In genomic region chr5:125229556-125229955, GRCh38 we compare ENCODE assay signal across 24 cellular contexts.
A peak's percentile ranks its signal among the peaks of the same experiment; 100 is the strongest.
DNase-seq lines count a peak whose midpoint lies in the region; ATAC-seq, FAIRE-seq and TF ChIP-seq lines count a peak whose summit lies in the region.
"Had no signal": no experiment of that assay in that cellular context is flagged by ENCODE, and none has a peak within 500 bp of the region (broad histone marks: within the 10 kb centered on the region; RNA-seq: fewer than 3 reads in every experiment).

No MANE protein-coding gene starts in this region.

- TF ChIP-seq CTCF in A549 (IDR thresholded peaks at IDR 0.05) (no peak), D721Med (IDR thresholded peaks at IDR 0.05; ENCODE audit: insufficient read depth, missing control alignments) (no peak)

- no peak overlapping the region for H3K23ac ChIP-seq in mesenchymal stem cell (ENCODE audit: low read length in 2 of 2)

- no peaks in the 10 kb centered on the region for H3K79me1 ChIP-seq in mesenchymal stem cell (replicated peaks; ENCODE audit: low read length, poor library complexity, severe bottlenecking)

- no peak overlapping the region for H2AFZ ChIP-seq in mesenchymal stem cell (ENCODE audit: low read depth, low read length)

- no peak for ATAC-seq in A549
- ATAC-seq: CD8-positive, alpha-beta T cell had no signal

- TF ChIP-seq EP300 in A549 (IDR thresholded peaks at IDR 0.05): no peak

- no peaks in the 10 kb centered on the region for H3K27me3 ChIP-seq in mesenchymal stem cell (ENCODE audit: control insufficient read depth in 1 of 2, insufficient read depth in 1 of 2, low read length in 2 of 2)
- H3K27me3 ChIP-seq: BLaER1 treated with 17β-estradiol and CSF1 and Interleukin-3, amounts not matched to agents 10 nM and 100 nM had no signal

- no peak overlapping the region for H3K9ac ChIP-seq in mesenchymal stem cell (ENCODE audit: low read length)
- H3K9ac ChIP-seq: BLaER1 treated with 17β-estradiol and CSF1 and Interleukin-3, amounts not matched to agents 10 nM and 100 nM had no signal

- H3K36me3 ChIP-seq in mesenchymal stem cell (ENCODE audit: control insufficient read depth in 1 of 2, insufficient read depth in 2 of 2, low read depth in 1 of 2, low read length in 2 of 2): no peaks in the 10 kb centered on the region
- H3K36me3 ChIP-seq: BLaER1 treated with 17β-estradiol and CSF1 and Interleukin-3, amounts not matched to agents 10 nM and 100 nM had no signal

- H2AK5ac ChIP-seq in mesenchymal stem cell (ENCODE audit: low read length, severe bottlenecking): no peak overlapping the region

- no peak overlapping the region for H2BK5ac ChIP-seq in mesenchymal stem cell (ENCODE audit: low read depth, low read length, poor library complexity, severe bottlenecking)

- DNase-seq in A549 (ENCODE audit: low read depth in 1 of 2, low spot score in 1 of 2) (no peak), D721Med (ENCODE audit: insufficient read length, low spot score) (no peak), G401 (ENCODE audit: low spot score) (no peak), mesenchymal stem cell (no peak), RCC 7860 (ENCODE audit: low spot score) (no peak)
- DNase-seq: 8988T; AML-193; Caco-2; Calu3; CD4-positive, alpha-beta T cell; CD8-positive, alpha-beta T cell; DMS 273 treated with DMSO at 0.1 percent for 48 hours; DMS153; DMS53; DMS79; DND-41; EL; GF-D8 had no signal

- FAIRE-seq in A549 (lab: Jason Lieb, UNC) (no peak), D721Med (lab: Jason Lieb, UNC) (peak; percentile 67), islet of Langerhans (lab: Jason Lieb, UNC) (peak; percentile 75), RCC 7860 (lab: Jason Lieb, UNC) (no peak)
- FAIRE-seq: G401.6, GM12891, GM19239 had no signal

- H3K27ac ChIP-seq in A549: no peak overlapping the region
- no peak overlapping the region for H3K27ac ChIP-seq in mesenchymal stem cell (ENCODE audit: low read length, poor library complexity, severe bottlenecking)
- H3K27ac ChIP-seq: BLaER1 treated with 17β-estradiol and CSF1 and Interleukin-3, amounts not matched to agents 10 nM and 100 nM; C4-2B had no signal

- TF ChIP-seq RAD21 in A549 (conservative IDR thresholded peaks at IDR 0.05 in 1 of 2, IDR thresholded peaks at IDR 0.05 in 1 of 2): no peak

- H3K4me2 ChIP-seq in A549 (no peak overlapping the region), mesenchymal stem cell (ENCODE audit: low read length, poor library complexity, severe bottlenecking) (no peak overlapping the region)
- H3K4me2 ChIP-seq: BLaER1 treated with 17β-estradiol and CSF1 and Interleukin-3, amounts not matched to agents 10 nM and 100 nM had no signal

- no peaks in the 10 kb centered on the region; the same call in 2 of the 3 replicates for H3K4me1 ChIP-seq in A549
- peaks cover 2% of the 10 kb centered on the region for H3K4me1 ChIP-seq in mesenchymal stem cell (ENCODE audit: control insufficient read depth, insufficient read depth, low read depth, low read length)
- H3K4me1 ChIP-seq: BLaER1 treated with 17β-estradiol and CSF1 and Interleukin-3, amounts not matched to agents 10 nM and 100 nM; Caco-2 had no signal

- TF ChIP-seq POLR2A in A549 (IDR thresholded peaks at IDR 0.05; ENCODE audit: low read length): no peak

- no peaks in the 10 kb centered on the region for H3K9me3 ChIP-seq in A549
- H3K9me3 ChIP-seq in mesenchymal stem cell (ENCODE audit: control insufficient read depth, low read length): no peaks in the 10 kb centered on the region
- H3K9me3 ChIP-seq: BLaER1 treated with 17β-estradiol and CSF1 and Interleukin-3, amounts not matched to agents 10 nM and 100 nM; Caco-2 had no signal

- H3K4me3 ChIP-seq in A549: no peak overlapping the region
- no peak overlapping the region for H3K4me3 ChIP-seq in mesenchymal stem cell (ENCODE audit: insufficient read depth in 1 of 2, low read depth in 1 of 2, low read length in 2 of 2)
- H3K4me3 ChIP-seq: BLaER1 treated with 17β-estradiol and CSF1 and Interleukin-3, amounts not matched to agents 10 nM and 100 nM had no signal

- H4K91ac ChIP-seq in mesenchymal stem cell (ENCODE audit: low read length): no peak overlapping the region

- in situ Hi-C loops in G401 (cut with HindIII; ENCODE audit: low sequenced_read_pairs): no loop called here

- no peak overlapping the region for H3K14ac ChIP-seq in mesenchymal stem cell (ENCODE audit: low read length in 2 of 2)

- H2BK15ac ChIP-seq in mesenchymal stem cell (ENCODE audit: low read depth, poor library complexity, severe bottlenecking): no peak overlapping the region

- no peak overlapping the region for H2BK12ac ChIP-seq in mesenchymal stem cell (ENCODE audit: low read length in 2 of 2)

- POLR2A ChIA-PET in A549 (lab: Yijun Ruan, JAX): no interaction called here

- CTCF ChIA-PET in A549 (lab: Yijun Ruan, JAX): no interaction called here

- H3K18ac ChIP-seq in mesenchymal stem cell (ENCODE audit: low read depth in 1 of 2, low read length in 2 of 2): no peak overlapping the region

- no peak overlapping the region for H3K4ac ChIP-seq in mesenchymal stem cell (ENCODE audit: low read depth in 1 of 2, low read length in 2 of 2)

- WGBS in A549 (ENCODE audit: missing lambda C conversion rate): 57% methylated on average over 4 of the region's 4 CpGs
- WGBS in mesenchymal stem cell: 98% methylated on average over 3 of the region's 4 CpGs

- H4K8ac ChIP-seq in mesenchymal stem cell (ENCODE audit: low read length): no peak overlapping the region

- no peak overlapping the region for H2BK120ac ChIP-seq in mesenchymal stem cell (ENCODE audit: low read depth, low read length)

TF ChIP-seq in A549, 52 proteins besides CTCF, POLR2A, EP300 and RAD21:
- TF ChIP-seq, protein P1, sequence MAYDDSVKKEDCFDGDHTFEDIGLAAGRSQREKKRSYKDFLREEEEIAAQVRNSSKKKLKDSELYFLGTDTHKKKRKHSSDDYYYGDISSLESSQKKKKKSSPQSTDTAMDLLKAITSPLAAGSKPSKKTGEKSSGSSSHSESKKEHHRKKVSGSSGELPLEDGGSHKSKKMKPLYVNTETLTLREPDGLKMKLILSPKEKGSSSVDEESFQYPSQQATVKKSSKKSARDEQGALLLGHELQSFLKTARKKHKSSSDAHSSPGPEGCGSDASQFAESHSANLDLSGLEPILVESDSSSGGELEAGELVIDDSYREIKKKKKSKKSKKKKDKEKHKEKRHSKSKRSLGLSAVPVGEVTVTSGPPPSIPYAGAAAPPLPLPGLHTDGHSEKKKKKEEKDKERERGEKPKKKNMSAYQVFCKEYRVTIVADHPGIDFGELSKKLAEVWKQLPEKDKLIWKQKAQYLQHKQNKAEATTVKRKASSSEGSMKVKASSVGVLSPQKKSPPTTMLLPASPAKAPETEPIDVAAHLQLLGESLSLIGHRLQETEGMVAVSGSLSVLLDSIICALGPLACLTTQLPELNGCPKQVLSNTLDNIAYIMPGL (CRISPR knock-in tag; IDR thresholded peaks at IDR 0.05; ENCODE audit: borderline replicate concordance): no peak
- peak; percentile 63 for TF ChIP-seq MAFK (IDR thresholded peaks at IDR 0.05; ENCODE audit: partially characterized antibody)
